33 cellular contexts compared by ENCODE assay signal in the genomic region with DNA sequence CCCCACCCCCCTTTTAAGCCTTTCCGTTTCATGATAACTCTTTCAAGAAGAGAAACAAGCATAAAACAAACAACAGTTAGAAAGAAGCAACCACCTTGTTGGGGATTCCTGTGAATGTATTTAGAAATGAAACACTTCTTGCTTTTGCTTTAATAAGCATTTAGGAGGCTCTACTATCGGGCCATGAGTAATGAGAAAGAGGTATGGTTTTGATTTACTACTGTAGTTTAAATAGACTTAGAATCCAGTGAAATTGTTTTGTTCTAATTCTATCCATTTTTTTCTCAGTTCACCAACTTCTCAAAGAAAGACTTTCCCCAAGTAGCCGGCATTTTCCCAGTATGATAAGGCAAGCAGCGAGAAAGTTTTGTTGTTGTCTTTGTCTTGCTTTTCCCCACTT.
A peak's percentile ranks its signal among the peaks of the same experiment; 100 is the strongest.
DNase-seq lines count a peak whose midpoint lies in the region; ATAC-seq and TF ChIP-seq lines count a peak whose summit lies in the region.
"Had no signal": no experiment of that assay in that cellular context is flagged by ENCODE, and none has a peak within 500 bp of the region (broad histone marks: within the 10 kb centered on the region; RNA-seq: fewer than 3 reads in every experiment).

No MANE protein-coding gene starts in this region.

- H3K4me1 Mint-ChIP-seq in T-helper 17 cell = peaks cover 16% of the 10 kb centered on the region

- H3K27me3 ChIP-seq in mesenchymal stem cell (ENCODE audit: control insufficient read depth in 1 of 2, insufficient read depth in 1 of 2, low read length in 2 of 2) (no peaks in the 10 kb centered on the region), thoracic aorta (replicated peaks; ENCODE audit: insufficient read depth) (no peaks in the 10 kb centered on the region)
- H3K27me3 ChIP-seq: cardiac muscle cell, gastrocnemius medialis, pancreas, tibial nerve had no signal

- TF ChIP-seq CTCF in HEK293 (tag by site-specific recombination; IDR thresholded peaks at IDR 0.05) (no peak), thoracic aorta (IDR thresholded peaks at IDR 0.05) (no peak)

- H4K8ac ChIP-seq in mesenchymal stem cell (ENCODE audit: low read length) = no peak overlapping the region

- DNase-seq in T-helper 17 cell (no peak), mesenchymal stem cell (peak; percentile 2), thoracic aorta (ENCODE audit: low spot score) (no peak), DMS114 treated with DMSO at 0.1 percent for 48 hours (lab: John Stamatoyannopoulos, UW; ENCODE audit: unreplicated experiment) (no peak), NCI-H2196 treated with DMSO at 0.1 percent for 48 hours (lab: John Stamatoyannopoulos, UW; ENCODE audit: unreplicated experiment) (no peak)
- DNase-seq: activated CD4-positive, alpha-beta T cell treated with anti-CD3 and anti-CD28 coated beads, Interleukin-2, amount 50 U/mL, for 4 hours; activated gamma-delta T cell treated with Interleukin-2 at 50 U/mL for 16 hours; activated naive CD8-positive, alpha-beta T cell treated with anti-CD3 and anti-CD28 coated beads, Interleukin-2, amount 10 ng/mL, durations not matched to agents 7 days and 5 days; activated T-cell treated with anti-CD3 and anti-CD28 coated beads, Interleukin-2, amount 50 U/mL, for 48 hours; COR-L47; cortex of kidney; DMS79; erythroblast; gastrocnemius medialis; GDM1; left colon; mammary epithelial cell; NCI-H1436 treated with DMSO at 0.1 percent for 48 hours; NCI-H446 treated with DMSO at 0.1 percent for 48 hours; pancreas; RPMI8226; stimulated activated CD4-positive, alpha-beta T cell treated with anti-CD3 and anti-CD28 coated beads, Interleukin-12 subunit alpha, Interleukin-12 subunit beta, amount 100 ng/mL, for 4 hours; stimulated activated CD4-positive, alpha-beta T cell treated with anti-CD3 and anti-CD28 coated beads, Interleukin-2, amount 100 ng/mL, for 48 hours; T-helper 2 cell had no signal

- H3K27me3 Mint-ChIP-seq in T-helper 17 cell = peaks cover 16% of the 10 kb centered on the region

- H3K18ac ChIP-seq in mesenchymal stem cell (ENCODE audit: low read depth in 1 of 2, low read length in 2 of 2) = no peak overlapping the region

- H3K23ac ChIP-seq in mesenchymal stem cell (ENCODE audit: low read length in 2 of 2) = no peak overlapping the region

- WGBS in mesenchymal stem cell = 75% methylated on average over 1 of the region's 4 CpGs

- POLR2A ChIA-PET in HEK293 (lab: Yijun Ruan, JAX) = interaction anchor here (0.6 kb wide), 1 partner anchor 11 kb away, joined by 4 read pairs; no protein-coding TSS in a partner anchor

- H3K36me3 ChIP-seq in HEK293 (ENCODE audit: control insufficient read depth in 2 of 2, insufficient read depth in 1 of 2, low read length in 2 of 2) (no peaks in the 10 kb centered on the region), mesenchymal stem cell (ENCODE audit: control insufficient read depth in 1 of 2, insufficient read depth in 2 of 2, low read depth in 1 of 2, low read length in 2 of 2) (no peaks in the 10 kb centered on the region), thoracic aorta (no peaks in the 10 kb centered on the region)
- H3K36me3 ChIP-seq: cardiac muscle cell, gastrocnemius medialis, pancreas, tibial nerve had no signal

- ATAC-seq in T-helper 17 cell = no peak
- no peak for ATAC-seq in thoracic aorta (ENCODE audit: insufficient number of reproducible peaks, low FRiP score, low read depth)
- no peak for ATAC-seq in GM18909 (IDR thresholded peaks at IDR 0.05; ENCODE audit: poor library complexity, unreplicated experiment)
- ATAC-seq: activated CD4-positive, CD25-positive, alpha-beta regulatory T cell treated with anti-CD3 and anti-CD28 coated beads, Interleukin-2, amount 50 U/mL, for 24 hours had no signal

- CTCF ChIA-PET in HEK293 (lab: Yijun Ruan, JAX) = interaction anchor here (0.6 to 1.9 kb wide), 14 partner anchors 22 to 910 kb away, joined by 3 to 9 read pairs (median 4); no protein-coding TSS in a partner anchor

- no peak overlapping the region for H2AK5ac ChIP-seq in mesenchymal stem cell (ENCODE audit: low read length, severe bottlenecking)

- no peak overlapping the region for H3K4me2 ChIP-seq in mesenchymal stem cell (ENCODE audit: low read length, poor library complexity, severe bottlenecking)

- no peak overlapping the region for H3K4ac ChIP-seq in mesenchymal stem cell (ENCODE audit: low read depth in 1 of 2, low read length in 2 of 2)

- H4K91ac ChIP-seq in mesenchymal stem cell (ENCODE audit: low read length) = no peak overlapping the region

- no peak overlapping the region for H2BK15ac ChIP-seq in mesenchymal stem cell (ENCODE audit: low read depth, poor library complexity, severe bottlenecking)

- H3K36me3 Mint-ChIP-seq in T-helper 17 cell (ENCODE audit: low read depth) = no peaks in the 10 kb centered on the region
- H3K36me3 Mint-ChIP-seq: activated naive CD8-positive, alpha-beta T cell treated with anti-CD3 and anti-CD28 coated beads, Interleukin-2, amount 10 ng/mL, durations not matched to agents 7 days and 5 days; IgD-negative memory B cell; natural killer cell treated with Interleukin-12 subunit alpha and Interleukin-12 subunit beta and Interleukin-15 and Interleukin-18, amount 100 ng/mL, for 72 hours had no signal

- no peak overlapping the region for H2BK5ac ChIP-seq in mesenchymal stem cell (ENCODE audit: low read depth, low read length, poor library complexity, severe bottlenecking)

- H3K4me3 Mint-ChIP-seq in T-helper 17 cell = no peak overlapping the region
- H3K4me3 Mint-ChIP-seq: activated naive CD8-positive, alpha-beta T cell treated with anti-CD3 and anti-CD28 coated beads, Interleukin-2, amount 10 ng/mL, durations not matched to agents 7 days and 5 days; natural killer cell treated with Interleukin-12 subunit alpha and Interleukin-12 subunit beta and Interleukin-15 and Interleukin-18, amount 100 ng/mL, for 72 hours had no signal

- H3K27ac Mint-ChIP-seq in T-helper 17 cell = peak overlapping the region; percentile 74
- H3K27ac Mint-ChIP-seq: activated naive CD8-positive, alpha-beta T cell treated with anti-CD3 and anti-CD28 coated beads, Interleukin-2, amount 10 ng/mL, durations not matched to agents 7 days and 5 days; IgD-negative memory B cell; natural killer cell treated with Interleukin-12 subunit alpha and Interleukin-12 subunit beta and Interleukin-15 and Interleukin-18, amount 100 ng/mL, for 72 hours had no signal

- H3K9me3 ChIP-seq in HEK293 (ENCODE audit: control insufficient read depth, insufficient read depth, low read depth, low read length) (no peaks in the 10 kb centered on the region), T-helper 17 cell (ENCODE audit: control insufficient read depth, low read length, poor library complexity, severe bottlenecking) (no peaks in the 10 kb centered on the region), mesenchymal stem cell (ENCODE audit: control insufficient read depth, low read length) (no peaks in the 10 kb centered on the region), thoracic aorta (no peaks in the 10 kb centered on the region)
- H3K9me3 ChIP-seq: gastrocnemius medialis, pancreas, tibial nerve had no signal

- H3K4me3 ChIP-seq in HEK293 (ENCODE audit: low read depth, low read length) (no peak overlapping the region), mesenchymal stem cell (ENCODE audit: insufficient read depth in 1 of 2, low read depth in 1 of 2, low read length in 2 of 2) (no peak overlapping the region), thoracic aorta (no peak overlapping the region)
- H3K4me3 ChIP-seq: cardiac muscle cell, gastrocnemius medialis, pancreas, SK-N-MC, tibial nerve had no signal

- H3K4me1 ChIP-seq in HEK293 (ENCODE audit: control insufficient read depth, insufficient read depth, low read length) (no peaks in the 10 kb centered on the region; the same call in 1 of the 2 replicates), mesenchymal stem cell (ENCODE audit: control insufficient read depth, insufficient read depth, low read depth, low read length) (peaks cover 4% of the 10 kb centered on the region), thoracic aorta (ENCODE audit: control insufficient read depth in 1 of 2, low read depth in 2 of 2) (peaks cover 17 to 39% of the 10 kb centered on the region in 2 donors)

- peaks cover 2% of the 10 kb centered on the region for H3K79me1 ChIP-seq in mesenchymal stem cell (replicated peaks; ENCODE audit: low read length, poor library complexity, severe bottlenecking)

- H3K27ac ChIP-seq in HEK293 (ENCODE audit: extremely low read depth, low read depth, low read length) (no peak overlapping the region), mesenchymal stem cell (ENCODE audit: low read length, poor library complexity, severe bottlenecking) (peak overlapping the region; percentile 1), thoracic aorta (peak overlapping the region; percentile 29 to 79)
- H3K27ac ChIP-seq: C4-2B, cardiac muscle cell, pancreas, SK-N-MC had no signal

- H3K9ac ChIP-seq in mesenchymal stem cell (ENCODE audit: low read length) = peak overlapping the region; percentile 60

- H3K14ac ChIP-seq in mesenchymal stem cell (ENCODE audit: low read length in 2 of 2) = no peak overlapping the region

- no peak overlapping the region for H2BK12ac ChIP-seq in mesenchymal stem cell (ENCODE audit: low read length in 2 of 2)

- H2BK120ac ChIP-seq in mesenchymal stem cell (ENCODE audit: low read depth, low read length) = no peak overlapping the region

- no peak overlapping the region for H2AFZ ChIP-seq in mesenchymal stem cell (ENCODE audit: low read depth, low read length)

TF ChIP-seq in HEK293, 187 proteins besides CTCF, POLR2A, EP300 and RAD21:
- TF ChIP-seq PRDM1 (tag by site-specific recombination; IDR thresholded peaks at IDR 0.05) = peak; percentile 62; the same call in 1 of the 2 replicates
- TF ChIP-seq ZNF433 (tag by site-specific recombination; IDR thresholded peaks at IDR 0.05; ENCODE audit: low read depth) = no peak
